Comparison of ENCODE assay signal across 1 cellular context in the genomic region with DNA sequence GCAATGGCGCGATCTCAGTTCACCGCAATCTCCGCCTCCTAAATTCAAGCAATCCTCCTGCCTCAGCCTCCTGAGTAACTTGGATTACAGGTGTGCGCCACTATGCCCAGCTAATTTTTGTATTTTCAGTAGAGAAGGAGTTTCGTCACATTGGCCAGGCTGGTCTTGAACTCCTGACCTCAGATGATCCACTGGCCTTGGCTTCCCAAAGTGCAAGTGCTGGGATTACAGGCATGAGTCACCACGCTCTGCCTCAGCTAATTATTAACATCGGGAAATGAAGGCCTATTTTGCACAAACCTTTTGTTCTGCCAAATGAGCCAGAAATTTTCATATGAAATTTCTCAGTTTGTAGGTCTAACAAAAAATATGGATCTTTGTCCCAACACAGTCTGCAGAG.
A peak's percentile ranks its signal among the peaks of the same experiment; 100 is the strongest.
TF ChIP-seq lines count a peak whose summit lies in the region.

No MANE protein-coding gene starts in this region.

TF ChIP-seq in HepG2, 621 proteins besides CTCF, POLR2A, EP300 and RAD21 (continued from another document and continues in another):
- TF ChIP-seq SNAPC4 (CRISPR knock-in tag; IDR thresholded peaks at IDR 0.05), result no peak
- peak; percentile 55 for TF ChIP-seq HNF4A (CRISPR knock-in tag; IDR thresholded peaks at IDR 0.05)
- no peak for TF ChIP-seq ZFP90 (CRISPR knock-in tag; IDR thresholded peaks at IDR 0.05; ENCODE audit: borderline replicate concordance)
- no peak for TF ChIP-seq ZNF496 (CRISPR knock-in tag; IDR thresholded peaks at IDR 0.05; ENCODE audit: insufficient replicate concordance)
- TF ChIP-seq NFYB (CRISPR knock-in tag; IDR thresholded peaks at IDR 0.05), result no peak
- no peak for TF ChIP-seq ZNF766 (CRISPR knock-in tag; IDR thresholded peaks at IDR 0.05; ENCODE audit: borderline replicate concordance)
- TF ChIP-seq RBM39 (IDR thresholded peaks at IDR 0.05; ENCODE audit: low read depth, low read length, poor library complexity, severe bottlenecking), result no peak
- TF ChIP-seq ZNF432 (CRISPR knock-in tag; IDR thresholded peaks at IDR 0.05; ENCODE audit: borderline replicate concordance), result no peak
- TF ChIP-seq ZNF556 (CRISPR knock-in tag; IDR thresholded peaks at IDR 0.05; ENCODE audit: borderline replicate concordance), result no peak
- TF ChIP-seq THRA (CRISPR knock-in tag; IDR thresholded peaks at IDR 0.05; ENCODE audit: borderline replicate concordance), result no peak
- TF ChIP-seq USF2 (IDR thresholded peaks at IDR 0.05; ENCODE audit: low read depth, low read length), result no peak
- no peak for TF ChIP-seq USF2 (CRISPR knock-in tag; IDR thresholded peaks at IDR 0.05; ENCODE audit: borderline replicate concordance)
- no peak for TF ChIP-seq BCLAF1 (IDR thresholded peaks at IDR 0.05)
- TF ChIP-seq ZZZ3 (CRISPR knock-in tag; IDR thresholded peaks at IDR 0.05; ENCODE audit: borderline replicate concordance), result no peak
- TF ChIP-seq ZNF704 (CRISPR knock-in tag; IDR thresholded peaks at IDR 0.05; ENCODE audit: borderline replicate concordance), result no peak
- TF ChIP-seq NR2F6 (IDR thresholded peaks at IDR 0.05), result peak; percentile 61
- TF ChIP-seq NR2F6 (CRISPR knock-in tag; IDR thresholded peaks at IDR 0.05), result peak; percentile 24; the same call in 1 of the 2 replicates
- no peak for TF ChIP-seq ETS1 (CRISPR knock-in tag; IDR thresholded peaks at IDR 0.05)
- TF ChIP-seq ZNF770 (CRISPR knock-in tag; IDR thresholded peaks at IDR 0.05), result no peak
- TF ChIP-seq ZFP41 (CRISPR knock-in tag; IDR thresholded peaks at IDR 0.05; ENCODE audit: borderline replicate concordance), result no peak
- TF ChIP-seq, protein P1, sequence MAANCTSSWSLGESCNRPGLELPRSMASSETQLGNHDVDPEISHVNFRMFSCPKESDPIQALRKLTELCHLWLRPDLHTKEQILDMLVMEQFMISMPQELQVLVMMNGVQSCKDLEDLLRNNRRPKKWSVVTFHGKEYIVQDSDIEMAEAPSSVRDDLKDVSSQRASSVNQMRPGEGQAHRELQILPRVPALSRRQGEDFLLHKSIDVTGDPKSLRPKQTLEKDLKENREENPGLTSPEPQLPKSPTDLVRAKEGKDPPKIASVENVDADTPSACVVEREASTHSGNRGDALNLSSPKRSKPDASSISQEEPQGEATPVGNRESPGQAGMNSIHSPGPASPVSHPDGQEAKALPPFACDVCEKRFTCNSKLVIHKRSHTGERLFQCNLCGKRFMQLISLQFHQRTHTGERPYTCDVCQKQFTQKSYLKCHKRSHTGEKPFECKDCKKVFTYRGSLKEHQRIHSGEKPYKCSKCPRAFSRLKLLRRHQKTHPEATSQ (CRISPR knock-in tag; IDR thresholded peaks at IDR 0.05; ENCODE audit: borderline replicate concordance), result peak; percentile 27; the same call in 1 of the 2 replicates
- no peak for TF ChIP-seq CERS6 (CRISPR knock-in tag; IDR thresholded peaks at IDR 0.05)
- TF ChIP-seq FOSL2 (CRISPR knock-in tag; IDR thresholded peaks at IDR 0.05), result peak; percentile 90
- TF ChIP-seq, protein P2, sequence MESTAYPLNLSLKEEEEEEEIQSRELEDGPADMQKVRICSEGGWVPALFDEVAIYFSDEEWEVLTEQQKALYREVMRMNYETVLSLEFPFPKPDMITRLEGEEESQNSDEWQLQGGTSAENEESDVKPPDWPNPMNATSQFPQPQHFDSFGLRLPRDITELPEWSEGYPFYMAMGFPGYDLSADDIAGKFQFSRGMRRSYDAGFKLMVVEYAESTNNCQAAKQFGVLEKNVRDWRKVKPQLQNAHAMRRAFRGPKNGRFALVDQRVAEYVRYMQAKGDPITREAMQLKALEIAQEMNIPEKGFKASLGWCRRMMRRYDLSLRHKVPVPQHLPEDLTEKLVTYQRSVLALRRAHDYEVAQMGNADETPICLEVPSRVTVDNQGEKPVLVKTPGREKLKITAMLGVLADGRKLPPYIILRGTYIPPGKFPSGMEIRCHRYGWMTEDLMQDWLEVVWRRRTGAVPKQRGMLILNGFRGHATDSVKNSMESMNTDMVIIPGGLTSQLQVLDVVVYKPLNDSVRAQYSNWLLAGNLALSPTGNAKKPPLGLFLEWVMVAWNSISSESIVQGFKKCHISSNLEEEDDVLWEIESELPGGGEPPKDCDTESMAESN (CRISPR knock-in tag; conservative IDR thresholded peaks at IDR 0.05), result no peak
- TF ChIP-seq NBN (conservative IDR thresholded peaks at IDR 0.05), result no peak
- no peak for TF ChIP-seq ZNF431 (CRISPR knock-in tag; IDR thresholded peaks at IDR 0.05; ENCODE audit: borderline replicate concordance, low read depth)
- no peak for TF ChIP-seq ZSCAN9 (CRISPR knock-in tag; IDR thresholded peaks at IDR 0.05; ENCODE audit: borderline replicate concordance)
- no peak for TF ChIP-seq MED8 (CRISPR knock-in tag; IDR thresholded peaks at IDR 0.05; ENCODE audit: insufficient replicate concordance)
- no peak for TF ChIP-seq RNF219 (CRISPR knock-in tag; IDR thresholded peaks at IDR 0.05)
